1 cellular context compared by ENCODE assay signal in the genomic region with DNA sequence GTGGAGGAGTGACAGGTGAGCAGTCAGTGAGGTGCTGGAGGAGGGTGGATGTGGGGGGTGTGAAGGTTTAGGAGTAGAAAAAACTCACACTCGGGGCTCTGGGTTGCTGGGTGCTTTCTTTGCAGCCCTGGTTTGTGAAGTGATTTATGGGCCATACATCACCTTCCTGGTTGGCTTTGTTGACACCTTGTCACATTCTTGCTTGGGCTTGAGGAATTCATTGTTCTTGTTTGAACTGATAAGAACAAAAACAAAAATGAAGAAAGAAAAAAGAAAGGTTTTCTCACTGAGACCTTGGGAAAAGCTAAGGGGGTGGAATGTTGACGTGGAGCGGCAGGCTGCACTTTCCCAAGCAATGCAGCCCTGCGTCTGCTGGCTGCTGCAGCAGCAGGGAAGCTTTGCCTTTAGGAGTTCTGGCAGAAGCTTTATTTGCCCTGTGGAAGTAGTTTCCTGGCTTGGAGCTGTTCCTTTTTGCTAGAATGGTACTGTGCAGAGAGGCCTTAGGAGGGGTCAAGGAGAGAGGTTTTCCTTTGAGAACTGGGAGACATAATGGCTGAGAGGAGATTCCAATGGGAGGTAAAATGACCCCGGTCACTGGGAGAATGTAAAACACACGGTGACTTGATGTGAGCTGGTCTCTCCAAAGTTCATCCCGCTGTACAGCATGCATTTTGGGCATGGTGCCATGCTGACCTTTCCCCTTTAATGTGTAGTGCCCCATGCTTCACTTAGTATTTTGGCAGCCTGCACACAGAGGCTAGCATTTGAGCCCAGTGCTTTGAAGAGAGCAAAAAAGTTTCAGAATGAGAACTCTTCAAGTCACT.
TF ChIP-seq lines count a peak whose summit lies in the region.

No MANE protein-coding gene starts in this region.

TF ChIP-seq in WTC11, 78 proteins besides CTCF, POLR2A, EP300 and RAD21:
- no peak for TF ChIP-seq HMGA2 (CRISPR knock-in tag; IDR thresholded peaks at IDR 0.05)
- TF ChIP-seq ZNF671 (CRISPR knock-in tag; IDR thresholded peaks at IDR 0.05), result no peak
- TF ChIP-seq, protein P1, sequence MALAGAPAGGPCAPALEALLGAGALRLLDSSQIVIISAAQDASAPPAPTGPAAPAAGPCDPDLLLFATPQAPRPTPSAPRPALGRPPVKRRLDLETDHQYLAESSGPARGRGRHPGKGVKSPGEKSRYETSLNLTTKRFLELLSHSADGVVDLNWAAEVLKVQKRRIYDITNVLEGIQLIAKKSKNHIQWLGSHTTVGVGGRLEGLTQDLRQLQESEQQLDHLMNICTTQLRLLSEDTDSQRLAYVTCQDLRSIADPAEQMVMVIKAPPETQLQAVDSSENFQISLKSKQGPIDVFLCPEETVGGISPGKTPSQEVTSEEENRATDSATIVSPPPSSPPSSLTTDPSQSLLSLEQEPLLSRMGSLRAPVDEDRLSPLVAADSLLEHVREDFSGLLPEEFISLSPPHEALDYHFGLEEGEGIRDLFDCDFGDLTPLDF (CRISPR knock-in tag; IDR thresholded peaks at IDR 0.05), result no peak
- no peak for TF ChIP-seq ZNF138 (CRISPR knock-in tag; conservative IDR thresholded peaks at IDR 0.05)
- TF ChIP-seq, protein P2, sequence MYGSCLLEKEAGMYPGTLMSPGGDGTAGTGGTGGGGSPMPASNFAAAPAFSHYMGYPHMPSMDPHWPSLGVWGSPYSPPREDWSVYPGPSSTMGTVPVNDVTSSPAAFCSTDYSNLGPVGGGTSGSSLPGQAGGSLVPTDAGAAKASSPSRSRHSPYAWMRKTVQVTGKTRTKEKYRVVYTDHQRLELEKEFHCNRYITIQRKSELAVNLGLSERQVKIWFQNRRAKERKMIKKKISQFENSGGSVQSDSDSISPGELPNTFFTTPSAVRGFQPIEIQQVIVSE (CRISPR knock-in tag; IDR thresholded peaks at IDR 0.05; ENCODE audit: borderline replicate concordance), result no peak
- no peak for TF ChIP-seq RORB (CRISPR knock-in tag; IDR thresholded peaks at IDR 0.05)
- TF ChIP-seq, protein P3, sequence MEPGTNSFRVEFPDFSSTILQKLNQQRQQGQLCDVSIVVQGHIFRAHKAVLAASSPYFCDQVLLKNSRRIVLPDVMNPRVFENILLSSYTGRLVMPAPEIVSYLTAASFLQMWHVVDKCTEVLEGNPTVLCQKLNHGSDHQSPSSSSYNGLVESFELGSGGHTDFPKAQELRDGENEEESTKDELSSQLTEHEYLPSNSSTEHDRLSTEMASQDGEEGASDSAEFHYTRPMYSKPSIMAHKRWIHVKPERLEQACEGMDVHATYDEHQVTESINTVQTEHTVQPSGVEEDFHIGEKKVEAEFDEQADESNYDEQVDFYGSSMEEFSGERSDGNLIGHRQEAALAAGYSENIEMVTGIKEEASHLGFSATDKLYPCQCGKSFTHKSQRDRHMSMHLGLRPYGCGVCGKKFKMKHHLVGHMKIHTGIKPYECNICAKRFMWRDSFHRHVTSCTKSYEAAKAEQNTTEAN (CRISPR knock-in tag; IDR thresholded peaks at IDR 0.05), result no peak
- TF ChIP-seq CREM (CRISPR knock-in tag; IDR thresholded peaks at IDR 0.05), result no peak
- TF ChIP-seq MYBL2 (CRISPR knock-in tag; IDR thresholded peaks at IDR 0.05), result no peak
- TF ChIP-seq ZNF416 (CRISPR knock-in tag; IDR thresholded peaks at IDR 0.05), result no peak
- TF ChIP-seq, protein P4, sequence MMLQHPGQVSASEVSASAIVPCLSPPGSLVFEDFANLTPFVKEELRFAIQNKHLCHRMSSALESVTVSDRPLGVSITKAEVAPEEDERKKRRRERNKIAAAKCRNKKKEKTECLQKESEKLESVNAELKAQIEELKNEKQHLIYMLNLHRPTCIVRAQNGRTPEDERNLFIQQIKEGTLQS (CRISPR knock-in tag; conservative IDR thresholded peaks at IDR 0.05), result no peak
